In genomic region chr17:45018514-45019176, GRCh38 we compare ENCODE assay signal across 8 cellular contexts. TPM values are rescaled to one million over a fixed set of nuclear protein-coding genes. Genes with fewer than 3 reads are reported as not detected.
A peak's percentile ranks its signal among the peaks of the same experiment; 100 is the strongest.
DNase-seq lines count a peak whose midpoint lies in the region; TF ChIP-seq lines count a peak whose summit lies in the region.

No MANE protein-coding gene starts in this region.

- no peak for TF ChIP-seq POLR2A in tibial nerve (IDR thresholded peaks at IDR 0.05)

- peak overlapping the region; percentile 87 for H3K4me2 ChIP-seq in KMS-11

- TF ChIP-seq CTCF in KMS-11 (conservative IDR thresholded peaks at IDR 0.05; ENCODE audit: low read depth, low read length) (no peak), tibial nerve (IDR thresholded peaks at IDR 0.05) (no peak)

- H3K4me3 ChIP-seq in KMS-11 (IDR thresholded peaks at IDR 0.05; ENCODE audit: insufficient read depth, low read depth, low read length) = no peak overlapping the region
- H3K4me3 ChIP-seq in adipocyte (ENCODE audit: low read length) = peak overlapping the region; percentile 73
- peak overlapping the region; percentile 39 to 67 (median 42) for H3K4me3 ChIP-seq in tibial nerve

- H2AFZ ChIP-seq in KMS-11 (ENCODE audit: low read depth) = peak overlapping the region; percentile 77; the same call in 1 of the 2 replicates

- TF ChIP-seq EP300 in tibial nerve (IDR thresholded peaks at IDR 0.05) = no peak

- H3K36me3 ChIP-seq in KMS-11 (ENCODE audit: insufficient read depth) (no peaks in the 10 kb centered on the region), adipocyte (ENCODE audit: control insufficient read depth, insufficient read depth, low read length, severe bottlenecking) (no peaks in the 10 kb centered on the region), tibial nerve (peaks cover 0 to 6% (median 0%) of the 10 kb centered on the region in 3 donors)

- peak; percentile 25 for DNase-seq in EH (ENCODE audit: low read depth)
- peak; percentile 37 for DNase-seq in adipocyte (ENCODE audit: low read depth)
- DNase-seq in left kidney (ENCODE audit: low read depth, low spot score) = peak; percentile 63
- no peak for DNase-seq in tibial nerve (ENCODE audit: low spot score in 2 of 2)
- no peak for DNase-seq in AG08396 (ENCODE audit: low spot score)
- no peak for DNase-seq in putamen (ENCODE audit: low spot score)
- no peak for DNase-seq in NAMALWA (ENCODE audit: low spot score)

- H3K9ac ChIP-seq in KMS-11 (peak overlapping the region; percentile 27; the same call in 1 of the 2 replicates), adipocyte (ENCODE audit: low read length) (peak overlapping the region; percentile 66)

- H3K79me2 ChIP-seq in KMS-11 (ENCODE audit: insufficient read depth, low read depth) = no peaks in the 10 kb centered on the region

- H3K27ac ChIP-seq in KMS-11 (no peak overlapping the region), tibial nerve (peak overlapping the region in 3 of 4 donors; percentile 42 to 90 (median 90))

- H4K20me1 ChIP-seq in KMS-11 (ENCODE audit: insufficient read depth) = no peaks in the 10 kb centered on the region

- 4 to 5% methylated on average over 31 to 32 of the region's 32 CpGs for WGBS in tibial nerve, 2 donors

- H3K9me3 ChIP-seq in adipocyte (ENCODE audit: control insufficient read depth, low read length) (no peaks in the 10 kb centered on the region), tibial nerve (no peaks in the 10 kb centered on the region)

- H3K4me1 ChIP-seq in KMS-11 (ENCODE audit: low read depth, poor library complexity, severe bottlenecking) (peaks cover 6% of the 10 kb centered on the region), adipocyte (ENCODE audit: control insufficient read depth, insufficient read depth, low read length) (peaks cover 21% of the 10 kb centered on the region), tibial nerve (peaks cover 0 to 49% (median 33%) of the 10 kb centered on the region in 4 donors)

- peaks cover 37% of the 10 kb centered on the region for H3K27me3 ChIP-seq in KMS-11 (ENCODE audit: insufficient read depth, low read depth)
- H3K27me3 ChIP-seq in adipocyte (replicated peaks; ENCODE audit: control insufficient read depth, insufficient read depth, low read length) = no peaks in the 10 kb centered on the region
- no peaks in the 10 kb centered on the region for H3K27me3 ChIP-seq in tibial nerve

RNA-seq across cellular contexts. Expression of gene DCAKD, which starts 32.8 kb away (rescaled TPM):
- total RNA-seq in tibial nerve = 10 to 100 TPM; 47.7 to 53.2 (median 49.5) TPM

RNA-seq across cellular contexts. Expression of gene NMT1, which starts 42.5 kb away (rescaled TPM):
- total RNA-seq in tibial nerve = 10 to 100 TPM; 63.2 to 97.9 (median 80.1) TPM

RNA-seq across cellular contexts. Expression of gene C1QL1, which starts 50.5 kb away (rescaled TPM):
- 10 to 100 TPM in 3 of 4 donors, 1 to 10 TPM in 1; 9.8 to 25.5 (median 21.2) TPM for total RNA-seq in tibial nerve

Comparison
In these comparisons a context has a peak if more than half of its experiments do, and no peak if none do; other contexts are left out.
1. DNase-seq: peak in EH (single experiment), adipocyte (single experiment) and left kidney (single experiment); none in tibial nerve (0 of 2), AG08396 (single experiment), putamen (single experiment) and NAMALWA (single experiment).